24 cellular contexts compared by ENCODE assay signal in genomic region chr4:109976189-109976588, GRCh38.
"Had no signal": no experiment of that assay in that cellular context is flagged by ENCODE, and none has a peak within 500 bp of the region (broad histone marks: within the 10 kb centered on the region; RNA-seq: fewer than 3 reads in every experiment).

No MANE protein-coding gene starts in this region.

- FAIRE-seq: small intestine had no signal

- H3K27me3 ChIP-seq: ovary, sigmoid colon, uterus had no signal

- H3K27ac ChIP-seq: left ventricle myocardium inferior, ovary, prostate gland, sigmoid colon, spleen, suprapubic skin, thoracic aorta, tibial artery, uterus had no signal

- H3K36me3 Mint-ChIP-seq: mesothelial cell of epicardium; naive thymus-derived CD4-positive, alpha-beta T cell; natural killer cell treated with Interleukin-12 subunit alpha and Interleukin-12 subunit beta and Interleukin-15 and Interleukin-18, amount 100 ng/mL, for 72 hours; stimulated activated effector memory CD8-positive, alpha-beta T cell treated with anti-CD3 and anti-CD28 coated beads, Interleukin-12 subunit alpha, Interleukin-12 subunit beta, amount 100 ng/mL, for 72 hours; type B pancreatic cell had no signal

- H3K36me3 ChIP-seq: left ventricle myocardium inferior, ovary, prostate gland, sigmoid colon, spleen, suprapubic skin, thoracic aorta, tibial artery, uterus had no signal

- ATAC-seq: naive thymus-derived CD4-positive, alpha-beta T cell; natural killer cell treated with Interleukin-12 subunit alpha and Interleukin-12 subunit beta and Interleukin-15 and Interleukin-18, amount 100 ng/mL, for 72 hours; right cardiac atrium; stimulated activated effector memory CD8-positive, alpha-beta T cell treated with anti-CD3 and anti-CD28 coated beads, Interleukin-12 subunit alpha, Interleukin-12 subunit beta, amount 100 ng/mL, for 72 hours had no signal

- H3K4me1 ChIP-seq: left ventricle myocardium inferior, prostate gland, sigmoid colon, suprapubic skin, tibial artery, uterus had no signal

- H3K27me3 Mint-ChIP-seq: type B pancreatic cell had no signal

- H3K4me3 Mint-ChIP-seq: mesothelial cell of epicardium; naive thymus-derived CD4-positive, alpha-beta T cell; natural killer cell treated with Interleukin-12 subunit alpha and Interleukin-12 subunit beta and Interleukin-15 and Interleukin-18, amount 100 ng/mL, for 72 hours; stimulated activated effector memory CD8-positive, alpha-beta T cell treated with anti-CD3 and anti-CD28 coated beads, Interleukin-12 subunit alpha, Interleukin-12 subunit beta, amount 100 ng/mL, for 72 hours; stimulated activated naive CD8-positive, alpha-beta T cell treated with anti-CD3 and anti-CD28 coated beads, Interleukin-15, Interleukin-2, amounts not matched to agents 100 ng/mL and 50 ng/mL, for 24 hours; type B pancreatic cell had no signal

- DNase-seq: hypothalamus; islet precursor cell; left ventricle myocardium inferior; mesendoderm; naive thymus-derived CD4-positive, alpha-beta T cell; ovary; retina; right cardiac atrium; sigmoid colon; small intestine; spleen; stimulated activated CD4-positive, alpha-beta T cell treated with anti-CD3 and anti-CD28 coated beads, Interleukin-4, amount 100 ng/mL, for 24 hours; stimulated activated naive CD4-positive, alpha-beta T cell; tibial artery; uterus had no signal

- H3K9me3 Mint-ChIP-seq: mesothelial cell of epicardium; naive thymus-derived CD4-positive, alpha-beta T cell; natural killer cell treated with Interleukin-12 subunit alpha and Interleukin-12 subunit beta and Interleukin-15 and Interleukin-18, amount 100 ng/mL, for 72 hours; stimulated activated effector memory CD8-positive, alpha-beta T cell treated with anti-CD3 and anti-CD28 coated beads, Interleukin-12 subunit alpha, Interleukin-12 subunit beta, amount 100 ng/mL, for 72 hours; stimulated activated naive CD8-positive, alpha-beta T cell treated with anti-CD3 and anti-CD28 coated beads, Interleukin-15, Interleukin-2, amounts not matched to agents 100 ng/mL and 50 ng/mL, for 24 hours; type B pancreatic cell had no signal

- H3K27ac Mint-ChIP-seq: mesothelial cell of epicardium; naive thymus-derived CD4-positive, alpha-beta T cell; natural killer cell treated with Interleukin-12 subunit alpha and Interleukin-12 subunit beta and Interleukin-15 and Interleukin-18, amount 100 ng/mL, for 72 hours; stimulated activated effector memory CD8-positive, alpha-beta T cell treated with anti-CD3 and anti-CD28 coated beads, Interleukin-12 subunit alpha, Interleukin-12 subunit beta, amount 100 ng/mL, for 72 hours; stimulated activated naive CD8-positive, alpha-beta T cell treated with anti-CD3 and anti-CD28 coated beads, Interleukin-15, Interleukin-2, amounts not matched to agents 100 ng/mL and 50 ng/mL, for 24 hours; type B pancreatic cell had no signal

- H3K4me1 Mint-ChIP-seq: stimulated activated effector memory CD8-positive, alpha-beta T cell treated with anti-CD3 and anti-CD28 coated beads, Interleukin-12 subunit alpha, Interleukin-12 subunit beta, amount 100 ng/mL, for 72 hours had no signal

- H3K9me3 ChIP-seq: left ventricle myocardium inferior, ovary, prostate gland, sigmoid colon, spleen, suprapubic skin, thoracic aorta, tibial artery, uterus had no signal

- H3K4me3 ChIP-seq: left ventricle myocardium inferior, lung, ovary, prostate gland, sigmoid colon, spleen, suprapubic skin, thoracic aorta, tibial artery, uterus had no signal
